ENCODE assay signal across 1 cellular context in the genomic region with DNA sequence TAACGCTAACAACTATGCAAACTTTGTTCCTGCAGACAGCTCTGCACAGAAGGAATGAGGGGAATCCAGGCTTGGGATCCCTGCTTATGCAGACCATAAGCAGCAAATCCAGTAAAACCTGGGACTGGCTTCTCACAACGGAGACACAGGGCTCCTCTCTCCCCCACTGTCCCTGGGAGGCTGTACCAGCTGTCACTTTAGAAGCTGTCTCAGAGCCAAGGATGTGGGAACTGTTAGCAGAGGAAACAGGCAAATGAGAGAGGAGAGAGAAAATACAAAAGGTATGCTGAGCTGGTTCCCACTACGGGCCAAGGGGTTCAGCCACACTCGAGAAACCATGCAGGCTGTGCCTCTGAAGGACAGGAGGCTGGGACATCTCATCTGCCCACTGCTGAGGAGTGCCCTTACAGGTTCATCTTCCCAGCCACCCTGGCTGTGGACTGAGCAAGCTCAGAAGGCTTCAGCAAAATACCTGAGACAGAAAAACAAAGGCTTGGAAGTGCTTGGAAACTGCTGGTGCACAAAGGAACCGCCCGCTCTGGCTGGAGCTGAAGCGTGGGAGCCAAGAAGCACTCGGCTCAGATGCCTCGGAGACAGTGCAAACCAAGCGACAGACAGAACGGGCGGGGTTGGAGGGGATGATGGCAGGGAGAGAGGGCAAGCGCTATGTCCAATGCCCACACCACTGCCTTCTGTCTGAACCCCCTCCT.
TF ChIP-seq lines count a peak whose summit lies in the region.

No MANE protein-coding gene starts in this region.

TF ChIP-seq in IMR-90, 13 proteins besides CTCF, POLR2A, EP300 and RAD21 (continued from another document):
- TF ChIP-seq, protein P1, sequence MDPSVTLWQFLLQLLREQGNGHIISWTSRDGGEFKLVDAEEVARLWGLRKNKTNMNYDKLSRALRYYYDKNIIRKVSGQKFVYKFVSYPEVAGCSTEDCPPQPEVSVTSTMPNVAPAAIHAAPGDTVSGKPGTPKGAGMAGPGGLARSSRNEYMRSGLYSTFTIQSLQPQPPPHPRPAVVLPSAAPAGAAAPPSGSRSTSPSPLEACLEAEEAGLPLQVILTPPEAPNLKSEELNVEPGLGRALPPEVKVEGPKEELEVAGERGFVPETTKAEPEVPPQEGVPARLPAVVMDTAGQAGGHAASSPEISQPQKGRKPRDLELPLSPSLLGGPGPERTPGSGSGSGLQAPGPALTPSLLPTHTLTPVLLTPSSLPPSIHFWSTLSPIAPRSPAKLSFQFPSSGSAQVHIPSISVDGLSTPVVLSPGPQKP (IDR thresholded peaks at IDR 0.05; ENCODE audit: borderline replicate concordance, low read depth, low read length), result no peak
